In genomic region chr12:989751-990278, GRCh38 we compare ENCODE assay signal across 7 cellular contexts. TPM values are rescaled to one million over a fixed set of nuclear protein-coding genes. Genes with fewer than 3 reads are reported as not detected.
DNase-seq lines count a peak whose midpoint lies in the region; ATAC-seq, FAIRE-seq and TF ChIP-seq lines count a peak whose summit lies in the region.

No MANE protein-coding gene starts in this region.

- H3K4me1 ChIP-seq in neural progenitor cell: peaks cover 23% of the 10 kb centered on the region

- no peaks in the 10 kb centered on the region for H3K36me3 ChIP-seq in neural progenitor cell

- peaks cover 32% of the 10 kb centered on the region for H3K4me1 Mint-ChIP-seq in neural progenitor cell

- peak overlapping the region; percentile 84 for H3K4me2 ChIP-seq in neural progenitor cell

- H3K4me3 ChIP-seq in WI38 (ENCODE audit: low read depth, low read length): peak overlapping the region; percentile 80
- H3K4me3 ChIP-seq in neural progenitor cell: peak overlapping the region; percentile 87

- FAIRE-seq in G401.6 (lab: Jason Lieb, UNC): peak; percentile 21

- no peaks in the 10 kb centered on the region for H3K9me3 ChIP-seq in neural progenitor cell (ENCODE audit: low read depth)

- TF ChIP-seq CTCF in WI38 (IDR thresholded peaks at IDR 0.05; ENCODE audit: low read depth, low read length) (no peak), neural progenitor cell (IDR thresholded peaks at IDR 0.05) (no peak)

- peak overlapping the region; percentile 26 for H3K27ac Mint-ChIP-seq in neural progenitor cell

- no peaks in the 10 kb centered on the region for H3K27me3 ChIP-seq in neural progenitor cell

- H3K4me3 Mint-ChIP-seq in neural progenitor cell: peak overlapping the region; percentile 90

- H3K9me3 Mint-ChIP-seq in neural progenitor cell: no peaks in the 10 kb centered on the region

- peaks cover 4% of the 10 kb centered on the region for H3K36me3 Mint-ChIP-seq in neural progenitor cell

- peak; percentile 26 for DNase-seq in NAMALWA (ENCODE audit: low spot score)
- peak; percentile 81 for DNase-seq in fibroblast of peridontal ligament (ENCODE audit: extremely low read depth)
- DNase-seq in neural progenitor cell (ENCODE audit: low spot score): peak; percentile 46
- no peak for DNase-seq in stimulated activated CD4-positive, alpha-beta T cell treated with anti-CD3 and anti-CD28 coated beads, Interleukin-12 subunit alpha, Interleukin-12 subunit beta, amount 100 ng/mL, for 4 hours

- no peak overlapping the region for H3K9ac ChIP-seq in neural progenitor cell

- H3F3A ChIP-seq in neural progenitor cell (ENCODE audit: low read depth): peaks cover 6% of the 10 kb centered on the region

- no peak for ATAC-seq in HG03175 (IDR thresholded peaks at IDR 0.05; ENCODE audit: unreplicated experiment)

- no peak overlapping the region for H2AFZ ChIP-seq in neural progenitor cell (replicated peaks)

- peaks cover 6% of the 10 kb centered on the region for H4K20me1 ChIP-seq in neural progenitor cell (ENCODE audit: low read depth)

- H3K27ac ChIP-seq in neural progenitor cell: no peak overlapping the region

- peaks cover 35% of the 10 kb centered on the region for H3K79me2 ChIP-seq in neural progenitor cell (ENCODE audit: low read depth)

- H3K27me3 Mint-ChIP-seq in neural progenitor cell (ENCODE audit: insufficient read depth, low read depth): peaks cover 7% of the 10 kb centered on the region

RNA-seq across cellular contexts. Expression of gene ERC1, which starts 1.2 kb away (rescaled TPM):
- 17.5 and 27.5 TPM in 2 replicates for total RNA-seq in neural progenitor cell (ENCODE audit: low replicate concordance)

RNA-seq across cellular contexts. Expression of gene RAD52, which starts 40.3 kb away (rescaled TPM):
- total RNA-seq in neural progenitor cell (ENCODE audit: low replicate concordance): 30.6 and 43.4 TPM in 2 replicates
